In genomic region chr15:70361891-70362290, GRCh38 we compare ENCODE assay signal across 13 cellular contexts.
"Had no signal": no experiment of that assay in that cellular context is flagged by ENCODE, and none has a peak within 500 bp of the region (broad histone marks: within the 10 kb centered on the region; RNA-seq: fewer than 3 reads in every experiment).

No MANE protein-coding gene starts in this region.

- H3K9me3 ChIP-seq: adrenal gland, gastroesophageal sphincter, pancreas, thoracic aorta had no signal

- H3K9me3 Mint-ChIP-seq: naive B cell; stimulated activated effector memory CD8-positive, alpha-beta T cell treated with anti-CD3 and anti-CD28 coated beads, Interleukin-12 subunit alpha, Interleukin-12 subunit beta, amount 100 ng/mL, for 72 hours had no signal

- DNase-seq: activated CD4-positive, alpha-beta T cell treated with anti-CD3 and anti-CD28 coated beads for 4 hours; activated CD8-positive, alpha-beta T cell treated with anti-CD3 and anti-CD28 coated beads, Interleukin-2, amount 10 ng/mL, durations not matched to agents 7 days and 5 days; activated effector memory CD4-positive, alpha-beta T cell treated with Interleukin-2 at 50 U/mL for 16 hours; activated naive CD4-positive, alpha-beta T cell treated with anti-CD3 and anti-CD28 coated beads, Interleukin-2, amount 50 U/mL, for 16 hours; activated T-cell treated with anti-CD3 and anti-CD28 coated beads for 4 hours; naive B cell had no signal

- H3K27ac Mint-ChIP-seq: activated CD8-positive, alpha-beta T cell treated with anti-CD3 and anti-CD28 coated beads, Interleukin-2, amount 10 ng/mL, durations not matched to agents 7 days and 5 days; neural progenitor cell had no signal

- H3K27ac ChIP-seq: adrenal gland, dorsolateral prefrontal cortex, gastroesophageal sphincter, neural progenitor cell, pancreas, thoracic aorta had no signal

- H3K36me3 ChIP-seq: adrenal gland, gastroesophageal sphincter, neural progenitor cell, pancreas, thoracic aorta had no signal

- H3K27me3 ChIP-seq: gastroesophageal sphincter, neural progenitor cell had no signal

- H3K36me3 Mint-ChIP-seq: naive B cell; neural progenitor cell; stimulated activated effector memory CD8-positive, alpha-beta T cell treated with anti-CD3 and anti-CD28 coated beads, Interleukin-12 subunit alpha, Interleukin-12 subunit beta, amount 100 ng/mL, for 72 hours had no signal

- H3K4me1 ChIP-seq: adrenal gland, gastroesophageal sphincter, pancreas had no signal

- H3K4me3 Mint-ChIP-seq: activated CD8-positive, alpha-beta T cell treated with anti-CD3 and anti-CD28 coated beads, Interleukin-2, amount 10 ng/mL, durations not matched to agents 7 days and 5 days; neural progenitor cell; stimulated activated effector memory CD8-positive, alpha-beta T cell treated with anti-CD3 and anti-CD28 coated beads, Interleukin-12 subunit alpha, Interleukin-12 subunit beta, amount 100 ng/mL, for 72 hours had no signal

- H3K4me3 ChIP-seq: adrenal gland, dorsolateral prefrontal cortex, gastroesophageal sphincter, neural progenitor cell, pancreas, thoracic aorta had no signal
